In genomic region chr7:134636008-134636449, GRCh38 we compare ENCODE assay signal across 9 cellular contexts. TPM values are rescaled to one million over a fixed set of nuclear protein-coding genes. Genes with fewer than 3 reads are reported as not detected.
A peak's percentile ranks its signal among the peaks of the same experiment; 100 is the strongest.
DNase-seq lines count a peak whose midpoint lies in the region; ATAC-seq and TF ChIP-seq lines count a peak whose summit lies in the region.
"Had no signal": no experiment of that assay in that cellular context is flagged by ENCODE, and none has a peak within 500 bp of the region (broad histone marks: within the 10 kb centered on the region; RNA-seq: fewer than 3 reads in every experiment).

No MANE protein-coding gene starts in this region.

- ATAC-seq in GM18868 (IDR thresholded peaks at IDR 0.05; ENCODE audit: unreplicated experiment), result peak; percentile 91
- ATAC-seq in HG02588 (IDR thresholded peaks at IDR 0.05; ENCODE audit: unreplicated experiment), result peak; percentile 89
- peak; percentile 62 to 77 for ATAC-seq in lower lobe of right lung
- ATAC-seq in CD8-positive, alpha-beta T cell, result no peak

- H3K36me3 ChIP-seq in lower lobe of right lung (no peaks in the 10 kb centered on the region), ovary (no peaks in the 10 kb centered on the region)
- H3K36me3 ChIP-seq in CD8-positive, alpha-beta T cell (ENCODE audit: insufficient read depth, low read length), result no peaks in the 10 kb centered on the region

- no peak overlapping the region for H3K4me3 ChIP-seq in lower lobe of right lung
- no peak overlapping the region for H3K4me3 ChIP-seq in ovary
- no peak overlapping the region for H3K4me3 ChIP-seq in CD8-positive, alpha-beta T cell (ENCODE audit: low read depth, low read length)

- H3K27ac ChIP-seq in lower lobe of right lung (peak overlapping the region; percentile 53), ovary (no peak overlapping the region)
- no peak overlapping the region for H3K27ac ChIP-seq in CD8-positive, alpha-beta T cell (ENCODE audit: low read depth, low read length)

- TF ChIP-seq CTCF in lower lobe of right lung (IDR thresholded peaks at IDR 0.05) (no peak), MCF 10A (IDR thresholded peaks at IDR 0.05; ENCODE audit: unreplicated experiment) (no peak), ovary (IDR thresholded peaks at IDR 0.05) (no peak)
- TF ChIP-seq CTCF in CD8-positive, alpha-beta T cell (IDR thresholded peaks at IDR 0.05), result no peak

- DNase-seq in OCI-M1 (lab: John Stamatoyannopoulos, UW) (peak; percentile 66), lower lobe of right lung (no peak), MCF 10A (ENCODE audit: unreplicated experiment) (no peak), ovary (no peak), NCI-H69 (lab: John Stamatoyannopoulos, UW) (no peak)
- DNase-seq in CD8-positive, alpha-beta T cell, result no peak
- DNase-seq: stimulated activated CD4-positive, alpha-beta T cell treated with anti-CD3 and anti-CD28 coated beads, Interleukin-4, amount 100 ng/mL, for 1 hour had no signal

- WGBS in ovary, 3 donors, result 28 to 32% (median 32%) methylated on average over 2 of the region's 2 CpGs

- H3K27me3 ChIP-seq in lower lobe of right lung (ENCODE audit: low read depth) (no peaks in the 10 kb centered on the region), ovary (no peaks in the 10 kb centered on the region)
- H3K27me3 ChIP-seq in CD8-positive, alpha-beta T cell (ENCODE audit: insufficient read depth, low read length), result no peaks in the 10 kb centered on the region

- TF ChIP-seq EP300 in ovary (IDR thresholded peaks at IDR 0.05), result no peak

- no peaks in the 10 kb centered on the region for H3K9me3 Mint-ChIP-seq in MCF 10A (ENCODE audit: unreplicated experiment)
- H3K9me3 Mint-ChIP-seq in CD8-positive, alpha-beta T cell, result no peaks in the 10 kb centered on the region

- H3K36me3 Mint-ChIP-seq in MCF 10A (ENCODE audit: insufficient read depth, unreplicated experiment), result no peaks in the 10 kb centered on the region
- H3K36me3 Mint-ChIP-seq in CD8-positive, alpha-beta T cell, result no peaks in the 10 kb centered on the region

- no TSS peak for BruUV-seq in MCF 10A (replicated peaks; lab: Mats Ljungman, UMichigan)

- peaks cover 20% of the 10 kb centered on the region for H3K4me1 Mint-ChIP-seq in MCF 10A (ENCODE audit: insufficient read depth, unreplicated experiment)
- peaks cover 32% of the 10 kb centered on the region for H3K4me1 Mint-ChIP-seq in CD8-positive, alpha-beta T cell (ENCODE audit: low read depth)

- H3K27ac Mint-ChIP-seq in MCF 10A (ENCODE audit: low read depth, unreplicated experiment), result no peak overlapping the region
- no peak overlapping the region for H3K27ac Mint-ChIP-seq in CD8-positive, alpha-beta T cell

- CTCF ChIA-PET in MCF 10A (lab: Yijun Ruan, JAX), result interaction anchor here (0.6 to 2.7 kb wide), 5 partner anchors 36 to 783 kb away, joined by 3 to 11 read pairs (median 3); no protein-coding TSS in a partner anchor
- CTCF ChIA-PET in CD8-positive, alpha-beta T cell (lab: Charles Lee), result interaction anchor here (0.6 to 9.6 kb wide), 10 partner anchors 9 to 535 kb away, joined by 3 to 175 read pairs (median 4); partner anchors contain the start of genes BPGM and CYREN

- intact Hi-C loops in lower lobe of right lung (cut with DNase I), result loop anchor here (10.0 kb wide), 1 partner anchor 309 kb away; no protein-coding TSS in a partner anchor
- intact Hi-C loops in MCF 10A (cut with micrococcal nuclease), result no loop called here
- intact Hi-C loops in ovary (cut with DNase I), result no loop called here
- intact Hi-C loops in CD8-positive, alpha-beta T cell (cut with DNase I, micrococcal nuclease), result loop anchor here in 1 of 2 experiments (10.0 kb wide), 1 partner anchor 209 kb away; no protein-coding TSS in a partner anchor

- H3K27me3 Mint-ChIP-seq in MCF 10A (ENCODE audit: insufficient read depth, unreplicated experiment), result no peaks in the 10 kb centered on the region
- H3K27me3 Mint-ChIP-seq in CD8-positive, alpha-beta T cell (ENCODE audit: low read depth), result peaks cover 3% of the 10 kb centered on the region

- no peak overlapping the region for H3K4me3 Mint-ChIP-seq in MCF 10A (ENCODE audit: unreplicated experiment)
- no peak overlapping the region for H3K4me3 Mint-ChIP-seq in CD8-positive, alpha-beta T cell

- no peak for TF ChIP-seq POLR2A in ovary (IDR thresholded peaks at IDR 0.05)

- POLR2A ChIA-PET in MCF 10A (lab: Yijun Ruan, JAX), result interaction anchor here (1.1 to 10.7 kb wide), 2 partner anchors 11 kb away, joined by 4 to 75 read pairs; partner anchors contain the start of gene BPGM
- POLR2A ChIA-PET in CD8-positive, alpha-beta T cell (lab: Charles Lee), result interaction anchor here (1.5 kb wide), 1 partner anchor 11 kb away, joined by 5 read pairs; no protein-coding TSS in a partner anchor

- H3K4me1 ChIP-seq in lower lobe of right lung (peaks cover 23% of the 10 kb centered on the region), ovary (ENCODE audit: insufficient read depth) (no peaks in the 10 kb centered on the region)
- peaks cover 11% of the 10 kb centered on the region for H3K4me1 ChIP-seq in CD8-positive, alpha-beta T cell (ENCODE audit: insufficient read depth, low read length)

- H3K9me3 ChIP-seq in lower lobe of right lung (no peaks in the 10 kb centered on the region), ovary (no peaks in the 10 kb centered on the region)
- no peaks in the 10 kb centered on the region for H3K9me3 ChIP-seq in CD8-positive, alpha-beta T cell (ENCODE audit: low read length)

RNA-seq across cellular contexts. Expression of gene BPGM, which starts 10.6 kb away (rescaled TPM):
- total RNA-seq in lower lobe of right lung (16.9 TPM), MCF 10A (2022) (8.2 and 10.8 TPM in 2 replicates), ovary (10 to 100 TPM in 1 of 7 donors, 1 to 10 TPM in 6; 6.5 to 12.1 (median 8.8) TPM)
- 10 to 100 TPM in 1 of 2 donors, 1 to 10 TPM in 1; 9.7 to 18.1 TPM for polyA plus RNA-seq in ovary
- total RNA-seq in CD8-positive, alpha-beta T cell, result 10 to 100 TPM; 30.3 to 31.4 TPM
